1 cellular context compared by ENCODE assay signal in genomic region chr17:82881292-82881823, GRCh38.
TF ChIP-seq lines count a peak whose summit lies in the region.

No MANE protein-coding gene starts in this region.

TF ChIP-seq in HepG2, 621 proteins besides CTCF, POLR2A, EP300 and RAD21:
- TF ChIP-seq AGO1 (IDR thresholded peaks at IDR 0.05; ENCODE audit: low read depth, low read length, poor library complexity, severe bottlenecking) (peak; percentile 23), PRPF4 (IDR thresholded peaks at IDR 0.05; ENCODE audit: low read depth, low read length, poor library complexity, severe bottlenecking) (peak; percentile 35), KDM1A (CRISPR knock-in tag; IDR thresholded peaks at IDR 0.05) (no peak), ZNF468 (CRISPR knock-in tag; IDR thresholded peaks at IDR 0.05) (no peak), REPIN1 (CRISPR knock-in tag; IDR thresholded peaks at IDR 0.05; ENCODE audit: borderline replicate concordance, low read depth) (0 out of 2 replicates have a peak, but pooled peaks have one; percentile 17), NFKB2 (CRISPR knock-in tag; IDR thresholded peaks at IDR 0.05; ENCODE audit: borderline replicate concordance) (0 out of 2 replicates have a peak, but pooled peaks have one; percentile 6), U2AF1 (optimal IDR thresholded peaks at IDR 0.05; ENCODE audit: low read depth, low read length) (peak; percentile 72), ZBTB38 (CRISPR knock-in tag; IDR thresholded peaks at IDR 0.05) (peak; percentile 81)
TF ChIP-seq in HepG2: peak in this region for 6.
